ENCODE assay signal across 10 cellular contexts in the genomic region with DNA sequence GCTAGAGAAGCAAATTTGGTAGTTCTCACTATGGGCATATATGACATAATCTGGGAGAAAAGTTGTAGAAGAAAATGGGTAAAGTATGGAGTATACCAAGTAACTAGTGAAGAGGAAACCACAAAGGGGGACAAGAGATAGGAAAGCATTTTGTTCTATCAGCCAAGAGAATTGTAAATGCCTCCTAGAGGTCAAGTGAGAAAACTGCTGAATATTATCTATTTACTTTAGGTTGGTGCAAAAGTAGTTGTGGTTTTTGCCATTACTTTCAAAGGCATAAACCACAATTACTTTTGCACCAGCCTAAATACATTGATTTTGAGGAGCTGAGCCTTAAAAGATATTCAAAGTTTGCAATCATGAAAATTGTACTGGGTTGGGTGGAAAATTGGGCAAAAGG.
DNase-seq lines count a peak whose midpoint lies in the region; ATAC-seq and TF ChIP-seq lines count a peak whose summit lies in the region.
"Had no signal": no experiment of that assay in that cellular context is flagged by ENCODE, and none has a peak within 500 bp of the region (broad histone marks: within the 10 kb centered on the region; RNA-seq: fewer than 3 reads in every experiment).

No MANE protein-coding gene starts in this region.

- H3K4me1 Mint-ChIP-seq in activated CD4-positive, alpha-beta T cell treated with anti-CD3 and anti-CD28 coated beads for 36 hours, result peaks cover 82% of the 10 kb centered on the region
- peaks cover 72% of the 10 kb centered on the region for H3K4me1 Mint-ChIP-seq in activated naive CD8-positive, alpha-beta T cell treated with anti-CD3 and anti-CD28 coated beads for 36 hours

- CTCF ChIA-PET in activated CD4-positive, alpha-beta T cell treated with anti-CD3 and anti-CD28 coated beads for 36 hours (lab: Charles Lee), result interaction anchor here (0.6 to 1.2 kb wide), 2 partner anchors 78 to 120 kb away, joined by 3 read pairs; no protein-coding TSS in a partner anchor

- DNase-seq in activated CD4-positive, alpha-beta T cell treated with anti-CD3 and anti-CD28 coated beads for 36 hours, result no peak
- no peak for DNase-seq in activated CD4-positive, alpha-beta T cell treated with anti-CD3 and anti-CD28 coated beads for 48 hours
- DNase-seq in KBM-7 (peak; percentile 39), osteoblast (ENCODE audit: insufficient read length, low spot score, missing footprints) (no peak), cerebellum (ENCODE audit: low spot score) (no peak), SKM-1 treated with dmso at 0.1 percent for 144 hours (lab: John Stamatoyannopoulos, UW; ENCODE audit: unreplicated experiment) (no peak), psoas muscle (no peak)
- DNase-seq in activated naive CD8-positive, alpha-beta T cell treated with anti-CD3 and anti-CD28 coated beads for 36 hours, result no peak
- DNase-seq: activated T-cell treated with anti-CD3 and anti-CD28 coated beads for 4 hours had no signal

- no peak overlapping the region for H2AFZ ChIP-seq in osteoblast (ENCODE audit: low read length)

- H3K27me3 Mint-ChIP-seq in activated CD4-positive, alpha-beta T cell treated with anti-CD3 and anti-CD28 coated beads for 36 hours, result no peaks in the 10 kb centered on the region
- no peaks in the 10 kb centered on the region for H3K27me3 Mint-ChIP-seq in activated naive CD8-positive, alpha-beta T cell treated with anti-CD3 and anti-CD28 coated beads for 36 hours

- H4K20me1 ChIP-seq in osteoblast (ENCODE audit: insufficient read depth, low read length), result no peaks in the 10 kb centered on the region

- in situ Hi-C loops in KBM-7 (cut with MboI; ENCODE audit: low pct_unique_long_range_greater_than_20kb, low sequenced_read_pairs), result no loop called here

- peaks cover 15% of the 10 kb centered on the region for H3K79me2 ChIP-seq in osteoblast (ENCODE audit: insufficient read depth, low read length)

- no peak overlapping the region for H3K4me2 ChIP-seq in osteoblast (ENCODE audit: insufficient read depth, low read length)

- H3K4me1 ChIP-seq in osteoblast (ENCODE audit: insufficient read depth, low read length) (peaks cover 18% of the 10 kb centered on the region), psoas muscle (peaks cover 3% of the 10 kb centered on the region)

- ATAC-seq in activated CD4-positive, alpha-beta T cell treated with anti-CD3 and anti-CD28 coated beads for 36 hours, result no peak
- no peak for ATAC-seq in psoas muscle

- H3K36me3 ChIP-seq in osteoblast (ENCODE audit: insufficient read depth, low read length) (no peaks in the 10 kb centered on the region), psoas muscle (ENCODE audit: insufficient read depth in 1 of 2, low read depth in 1 of 2) (no peaks in the 10 kb centered on the region)
- H3K36me3 ChIP-seq: HAP-1 had no signal

- H3K36me3 Mint-ChIP-seq in activated CD4-positive, alpha-beta T cell treated with anti-CD3 and anti-CD28 coated beads for 36 hours (ENCODE audit: low read depth), result peaks cover 18% of the 10 kb centered on the region
- H3K36me3 Mint-ChIP-seq in activated naive CD8-positive, alpha-beta T cell treated with anti-CD3 and anti-CD28 coated beads for 36 hours, result peaks cover 36% of the 10 kb centered on the region

- intact Hi-C loops in activated CD4-positive, alpha-beta T cell treated with anti-CD3 and anti-CD28 coated beads for 36 hours (cut with DNase I, micrococcal nuclease), result no loop called here
- intact Hi-C loops in psoas muscle (cut with DNase I), result no loop called here

- H3K27ac ChIP-seq in osteoblast (ENCODE audit: low read depth, low read length) (no peak overlapping the region), psoas muscle (no peak overlapping the region)

- H3K27ac Mint-ChIP-seq in activated CD4-positive, alpha-beta T cell treated with anti-CD3 and anti-CD28 coated beads for 36 hours, result peak overlapping the region; percentile 13
- H3K27ac Mint-ChIP-seq in activated naive CD8-positive, alpha-beta T cell treated with anti-CD3 and anti-CD28 coated beads for 36 hours, result peak overlapping the region; percentile 57

- POLR2A ChIA-PET in activated CD4-positive, alpha-beta T cell treated with anti-CD3 and anti-CD28 coated beads for 36 hours (lab: Charles Lee), result no interaction called here

- H3K27me3 ChIP-seq in osteoblast (ENCODE audit: insufficient read depth, low read length) (no peaks in the 10 kb centered on the region), psoas muscle (ENCODE audit: insufficient read depth in 3 of 3, low read length in 2 of 3) (no peaks in the 10 kb centered on the region)

- no peak overlapping the region for H3K4me3 Mint-ChIP-seq in activated CD4-positive, alpha-beta T cell treated with anti-CD3 and anti-CD28 coated beads for 36 hours
- H3K4me3 Mint-ChIP-seq in activated naive CD8-positive, alpha-beta T cell treated with anti-CD3 and anti-CD28 coated beads for 36 hours, result no peak overlapping the region

- H3K9me3 ChIP-seq in osteoblast (ENCODE audit: low read depth, low read length), result no peaks in the 10 kb centered on the region
- H3K9me3 ChIP-seq in psoas muscle, result no peaks in the 10 kb centered on the region
- H3K9me3 ChIP-seq: HAP-1 had no signal

- H3K9me3 Mint-ChIP-seq in activated CD4-positive, alpha-beta T cell treated with anti-CD3 and anti-CD28 coated beads for 36 hours (ENCODE audit: low read depth), result no peaks in the 10 kb centered on the region
- H3K9me3 Mint-ChIP-seq in activated naive CD8-positive, alpha-beta T cell treated with anti-CD3 and anti-CD28 coated beads for 36 hours, result peaks cover 2% of the 10 kb centered on the region

- H3K4me3 ChIP-seq in osteoblast (ENCODE audit: insufficient read depth, low read length) (no peak overlapping the region), psoas muscle (no peak overlapping the region)
- H3K4me3 ChIP-seq: HAP-1 had no signal

- TF ChIP-seq CTCF in osteoblast (IDR thresholded peaks at IDR 0.05; ENCODE audit: extremely low read depth, low read depth, low read length), result peak; percentile 22
- no peak for TF ChIP-seq CTCF in psoas muscle (IDR thresholded peaks at IDR 0.05)
